Comparison of ENCODE assay signal across 9 cellular contexts in genomic region chr17:40035162-40035559, GRCh38. TPM values are rescaled to one million over a fixed set of nuclear protein-coding genes. Genes with fewer than 3 reads are reported as not detected.
DNase-seq lines count a peak whose midpoint lies in the region; ATAC-seq lines count a peak whose summit lies in the region.
"Had no signal": no experiment of that assay in that cellular context is flagged by ENCODE, and none has a peak within 500 bp of the region (broad histone marks: within the 10 kb centered on the region; RNA-seq: fewer than 3 reads in every experiment).

No MANE protein-coding gene starts in this region.

- peak; percentile 28 for ATAC-seq in esophagus mucosa
- ATAC-seq in GM18861 (IDR thresholded peaks at IDR 0.05; ENCODE audit: unreplicated experiment) = no peak

- DNase-seq in SKM-1 treated with dmso at 0.1 percent for 144 hours (lab: John Stamatoyannopoulos, UW; ENCODE audit: unreplicated experiment) (peak; percentile 22), SKM-1 (lab: John Stamatoyannopoulos, UW; ENCODE audit: unreplicated experiment) (no peak), NCI-H82 (lab: John Stamatoyannopoulos, UW) (peak; percentile 66), germinal center (ENCODE audit: low spot score) (no peak)
- DNase-seq in stimulated activated CD8-positive, alpha-beta memory T cell treated with anti-CD3 and anti-CD28 coated beads, Interleukin-4, amount 100 ng/mL, for 48 hours = peak; percentile 45
- DNase-seq in stimulated activated CD4-positive, alpha-beta T cell treated with anti-CD3 and anti-CD28 coated beads, Interleukin-2, amount 100 ng/mL, for 24 hours = no peak
- DNase-seq: CD8-positive, alpha-beta memory T cell had no signal

RNA-seq across cellular contexts. Expression of gene MED24, which starts 19.0 kb away (rescaled TPM):
- total RNA-seq in esophagus mucosa = 55.9 TPM

RNA-seq across cellular contexts. Expression of gene CSF3, which starts 19.9 kb away (rescaled TPM):
- 0.64 TPM for total RNA-seq in esophagus mucosa
- total RNA-seq: CD8-positive, alpha-beta memory T cell had no signal

RNA-seq across cellular contexts. Expression of gene THRA, which starts 27.6 kb away (rescaled TPM):
- total RNA-seq in esophagus mucosa = 9.4 TPM

RNA-seq across cellular contexts. Expression of gene PSMD3, which starts 54.6 kb away (rescaled TPM):
- total RNA-seq in esophagus mucosa = 80.2 TPM

Comparison
In these comparisons a context has a peak if more than half of its experiments do, and no peak if none do; other contexts are left out.
1. DNase-seq: peak in SKM-1 treated with dmso at 0.1 percent for 144 hours (single experiment), NCI-H82 (single experiment) and stimulated activated CD8-positive, alpha-beta memory T cell treated with anti-CD3 and anti-CD28 coated beads, Interleukin-4, amount 100 ng/mL, for 48 hours (single experiment); none in SKM-1 (single experiment), germinal center (single experiment) and stimulated activated CD4-positive, alpha-beta T cell treated with anti-CD3 and anti-CD28 coated beads, Interleukin-2, amount 100 ng/mL, for 24 hours (0 of 2).